In the genomic region with DNA sequence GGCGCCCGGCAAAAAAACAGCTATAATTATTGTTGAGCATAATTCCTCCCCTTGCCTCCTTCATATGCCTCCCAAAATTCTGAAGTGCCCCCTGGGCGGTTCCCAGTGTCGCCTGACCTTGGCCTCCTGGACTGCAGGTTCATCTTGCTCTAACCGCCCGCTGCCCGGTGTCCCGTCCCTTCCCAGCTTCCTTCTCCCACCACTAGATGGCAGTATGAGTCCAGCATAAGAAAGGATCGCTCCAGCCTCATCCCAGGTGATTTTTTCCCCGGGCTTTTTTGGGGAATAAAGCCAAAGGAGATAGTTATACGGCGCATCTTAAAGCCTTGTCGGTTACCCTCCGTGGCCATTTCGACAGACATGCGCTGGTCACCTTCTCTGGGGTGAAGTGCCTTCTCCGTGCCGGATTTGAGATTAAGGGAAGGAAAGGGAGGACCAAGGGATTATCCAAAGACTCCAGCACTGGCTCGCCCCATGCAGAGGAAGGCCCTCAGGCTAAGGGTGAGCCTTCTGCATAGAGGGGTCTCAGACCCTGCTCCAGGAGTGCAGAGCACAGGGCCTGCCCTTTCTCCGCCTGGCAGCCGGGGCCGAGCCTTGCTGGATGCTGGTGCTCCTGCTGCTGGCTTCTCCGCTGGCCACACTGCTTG, we compare ENCODE assay signal across 8 cellular contexts.
DNase-seq lines count a peak whose midpoint lies in the region; ATAC-seq and TF ChIP-seq lines count a peak whose summit lies in the region.

No MANE protein-coding gene starts in this region.

- peak; percentile 90 for TF ChIP-seq CTCF in cardiac fibroblast (IDR thresholded peaks at IDR 0.05; ENCODE audit: low read depth, low read length)

- DNase-seq in AG20443 (ENCODE audit: low spot score) (peak; percentile 85), NCI-H2107 treated with DMSO at 0.1 percent for 48 hours (lab: John Stamatoyannopoulos, UW; ENCODE audit: unreplicated experiment) (peak; percentile 92), cardiac fibroblast (ENCODE audit: low read depth in 2 of 2) (peak; percentile 73 to 81), iris pigment epithelial cell (ENCODE audit: low read depth) (peak; percentile 56)
- DNase-seq in activated CD4-positive, CD25-positive, alpha-beta regulatory T cell (lab: John Stamatoyannopoulos, UW) = peak; percentile 2 to 29 (median 9)
- peak; percentile 41 for DNase-seq in stimulated activated CD4-positive, alpha-beta T cell treated with anti-CD3 and anti-CD28 coated beads, Interleukin-1b, Interleukin-23, amount 100 ng/mL, for 48 hours

- ATAC-seq in GM21723 (IDR thresholded peaks at IDR 0.05; ENCODE audit: unreplicated experiment) (peak; percentile 55), GM21367 (IDR thresholded peaks at IDR 0.05; ENCODE audit: unreplicated experiment) (no peak)

- H3K4me3 ChIP-seq in cardiac fibroblast (replicated peaks in 1 of 2; ENCODE audit: low read depth in 2 of 2, low read length in 2 of 2) = no peak overlapping the region

Comparison
In these comparisons a context has a peak if more than half of its experiments do, and no peak if none do; other contexts are left out.
1. DNase-seq: peak in every context shown above with its lines; median percentile 92 in NCI-H2107 treated with DMSO at 0.1 percent for 48 hours; 85 in AG20443; 77 in cardiac fibroblast; 56 in iris pigment epithelial cell; 41 in stimulated activated CD4-positive, alpha-beta T cell treated with anti-CD3 and anti-CD28 coated beads, Interleukin-1b, Interleukin-23, amount 100 ng/mL, for 48 hours; 9 in activated CD4-positive, CD25-positive, alpha-beta regulatory T cell.